8 cellular contexts compared by ENCODE assay signal in genomic region chr1:202966006-202966904, GRCh38. TPM values are rescaled to one million over a fixed set of nuclear protein-coding genes. Genes with fewer than 3 reads are reported as not detected.
A peak's percentile ranks its signal among the peaks of the same experiment; 100 is the strongest.
DNase-seq lines count a peak whose midpoint lies in the region; ATAC-seq and TF ChIP-seq lines count a peak whose summit lies in the region.

No MANE protein-coding gene starts in this region.

- no peak for DNase-seq in T-helper 2 cell treated with Interferon-gamma antibody and Interleukin-4, amounts not matched to agents 5 μg/mL and 100 μg/mL, for 36 hours (ENCODE audit: low spot score)
- DNase-seq in foreskin fibroblast = no peak
- DNase-seq in progenitor cell of endocrine pancreas (ENCODE audit: low spot score, unreplicated experiment) = no peak
- no peak for DNase-seq in NCI-H146 (lab: John Stamatoyannopoulos, UW)

- peak overlapping the region; percentile 75 for H3K4me3 Mint-ChIP-seq in T-helper 2 cell treated with Interferon-gamma antibody and Interleukin-4, amounts not matched to agents 5 μg/mL and 100 μg/mL, for 36 hours
- H3K4me3 Mint-ChIP-seq in progenitor cell of endocrine pancreas (ENCODE audit: low read depth) = peak overlapping the region; percentile 71

- no peak for TF ChIP-seq POLR2A in GM18505 (IDR thresholded peaks at IDR 0.05; ENCODE audit: borderline replicate concordance, extremely low read depth, insufficient read depth, insufficient read length)

- peak overlapping the region; percentile 54 for H3K27ac Mint-ChIP-seq in T-helper 2 cell treated with Interferon-gamma antibody and Interleukin-4, amounts not matched to agents 5 μg/mL and 100 μg/mL, for 36 hours
- H3K27ac Mint-ChIP-seq in progenitor cell of endocrine pancreas = peak overlapping the region; percentile 37

- H3K27me3 Mint-ChIP-seq in T-helper 2 cell treated with Interferon-gamma antibody and Interleukin-4, amounts not matched to agents 5 μg/mL and 100 μg/mL, for 36 hours (ENCODE audit: low read depth) = no peaks in the 10 kb centered on the region
- H3K27me3 Mint-ChIP-seq in progenitor cell of endocrine pancreas = no peaks in the 10 kb centered on the region

- TF ChIP-seq CTCF in foreskin fibroblast (IDR thresholded peaks at IDR 0.05; ENCODE audit: low read depth, low read length) (no peak), progenitor cell of endocrine pancreas (IDR thresholded peaks at IDR 0.05; ENCODE audit: unreplicated experiment) (no peak)

- H3K9me3 Mint-ChIP-seq in T-helper 2 cell treated with Interferon-gamma antibody and Interleukin-4, amounts not matched to agents 5 μg/mL and 100 μg/mL, for 36 hours = no peaks in the 10 kb centered on the region
- H3K9me3 Mint-ChIP-seq in progenitor cell of endocrine pancreas (ENCODE audit: low read depth) = no peaks in the 10 kb centered on the region

- ATAC-seq in GM21447 (IDR thresholded peaks at IDR 0.05; ENCODE audit: unreplicated experiment) (peak; percentile 17), GM18505 (IDR thresholded peaks at IDR 0.05; ENCODE audit: unreplicated experiment) (no peak), HG03457 (IDR thresholded peaks at IDR 0.05; ENCODE audit: unreplicated experiment) (no peak), HG03432 (IDR thresholded peaks at IDR 0.05; ENCODE audit: unreplicated experiment) (no peak)

- peaks cover 22% of the 10 kb centered on the region for H3K4me1 Mint-ChIP-seq in T-helper 2 cell treated with Interferon-gamma antibody and Interleukin-4, amounts not matched to agents 5 μg/mL and 100 μg/mL, for 36 hours (ENCODE audit: low read depth)
- H3K4me1 Mint-ChIP-seq in progenitor cell of endocrine pancreas (ENCODE audit: low read depth) = peaks cover 14% of the 10 kb centered on the region

- peaks cover 5% of the 10 kb centered on the region for H3K36me3 Mint-ChIP-seq in T-helper 2 cell treated with Interferon-gamma antibody and Interleukin-4, amounts not matched to agents 5 μg/mL and 100 μg/mL, for 36 hours (ENCODE audit: low read depth)
- H3K36me3 Mint-ChIP-seq in progenitor cell of endocrine pancreas (ENCODE audit: insufficient read depth) = peaks cover 6% of the 10 kb centered on the region

- H3K4me3 ChIP-seq in foreskin fibroblast (ENCODE audit: low read depth in 1 of 2, low read length in 2 of 2) = peak overlapping the region; percentile 94 to 99

RNA-seq across cellular contexts. Expression of gene CYB5R1, which starts 0.8 kb away (rescaled TPM):
- total RNA-seq in progenitor cell of endocrine pancreas = 27.5 and 27.7 TPM in 2 replicates

RNA-seq across cellular contexts. Expression of gene ADIPOR1, which starts 8.1 kb away (rescaled TPM):
- 41.5 and 45.7 TPM in 2 replicates for total RNA-seq in progenitor cell of endocrine pancreas

RNA-seq across cellular contexts. Expression of gene KLHL12, which starts 39.2 kb away (rescaled TPM):
- total RNA-seq in progenitor cell of endocrine pancreas = 32.3 and 34.1 TPM in 2 replicates

RNA-seq across cellular contexts. Expression of gene TMEM183A, which starts 40.9 kb away (rescaled TPM):
- total RNA-seq in progenitor cell of endocrine pancreas = 74.3 and 77.4 TPM in 2 replicates
